Comparison of ENCODE assay signal across 27 cellular contexts in the genomic region with DNA sequence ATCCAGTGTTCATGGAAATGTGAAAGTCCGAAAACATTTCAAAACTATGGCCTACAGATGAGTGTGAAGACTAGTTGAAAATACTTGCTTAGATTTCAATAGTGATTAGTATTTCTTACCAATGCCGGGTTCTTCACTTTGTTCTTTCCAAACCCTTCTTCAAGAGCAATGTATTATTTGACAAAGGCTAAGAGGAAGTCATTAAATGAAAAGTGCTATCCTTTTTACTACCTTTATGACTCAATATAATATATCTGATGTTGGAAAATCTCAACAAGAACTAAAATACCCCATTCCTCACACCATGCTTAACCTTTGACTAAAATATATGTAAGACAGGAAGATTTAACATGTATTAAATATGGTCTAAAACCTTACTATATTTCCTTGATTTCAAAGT.
"Had no signal": no experiment of that assay in that cellular context is flagged by ENCODE, and none has a peak within 500 bp of the region (broad histone marks: within the 10 kb centered on the region; RNA-seq: fewer than 3 reads in every experiment).

No MANE protein-coding gene starts in this region.

- FAIRE-seq: endometrium, endothelial cell of umbilical vein, frontal cortex had no signal

- H3K4me3 Mint-ChIP-seq: dendritic cell treated with granulocyte-macrophage colony-stimulating factor and Interleukin-4, amounts not matched to agents 40 ng/mL and 50 ng/mL, for 4 days; effector memory CD8-positive, alpha-beta T cell; endodermal cell had no signal

- H3K36me3 ChIP-seq: colonic mucosa, esophagus muscularis mucosa, esophagus squamous epithelium, gastrocnemius medialis, gastroesophageal sphincter, heart left ventricle, heart right ventricle had no signal

- ATAC-seq: effector memory CD8-positive, alpha-beta T cell; esophagus mucosa; foreskin keratinocyte; gastrocnemius medialis; gastroesophageal sphincter; heart left ventricle; heart right ventricle had no signal

- H3K4me3 ChIP-seq: colonic mucosa, coronary artery, dorsolateral prefrontal cortex, esophagus muscularis mucosa, esophagus squamous epithelium, gastrocnemius medialis, gastroesophageal sphincter, heart left ventricle, heart right ventricle had no signal

- H3K4me1 ChIP-seq: colonic mucosa, esophagus muscularis mucosa, esophagus squamous epithelium, foreskin keratinocyte, gastrocnemius medialis, gastroesophageal sphincter, heart left ventricle, heart right ventricle had no signal

- H3K9me3 ChIP-seq: colonic mucosa, esophagus muscularis mucosa, esophagus squamous epithelium, gastrocnemius medialis, gastroesophageal sphincter, heart left ventricle, heart right ventricle had no signal

- DNase-seq: colonic mucosa; cortex of kidney; dermis blood vessel endothelial cell; dorsolateral prefrontal cortex; effector CD4-positive, alpha-beta T cell; effector CD8-positive, alpha-beta T cell; effector memory CD4-positive, alpha-beta T cell; effector memory CD8-positive, alpha-beta T cell; endodermal cell; erythroblast; esophagus squamous epithelium; foreskin fibroblast; foreskin keratinocyte; foreskin melanocyte; gastrocnemius medialis; glutamatergic neuron; head of caudate nucleus; heart left ventricle; heart right ventricle had no signal

- H3K9me3 Mint-ChIP-seq: effector memory CD8-positive, alpha-beta T cell; endodermal cell had no signal

- H3K27ac Mint-ChIP-seq: dendritic cell treated with granulocyte-macrophage colony-stimulating factor and Interleukin-4, amounts not matched to agents 40 ng/mL and 50 ng/mL, for 4 days; effector memory CD8-positive, alpha-beta T cell; endodermal cell had no signal
